32 cellular contexts compared by ENCODE assay signal in genomic region chr3:187166750-187167149, GRCh38. TPM values are rescaled to one million over a fixed set of nuclear protein-coding genes. Genes with fewer than 3 reads are reported as not detected.
DNase-seq lines count a peak whose midpoint lies in the region; ATAC-seq, FAIRE-seq and TF ChIP-seq lines count a peak whose summit lies in the region.
"Had no signal": no experiment of that assay in that cellular context is flagged by ENCODE, and none has a peak within 500 bp of the region (broad histone marks: within the 10 kb centered on the region; RNA-seq: fewer than 3 reads in every experiment).

No MANE protein-coding gene starts in this region.

- 0 out of 2 replicates have a peak, but pooled peaks cover 5% of the 10 kb centered on the region for H4K20me1 ChIP-seq in GM23338 (replicated peaks; ENCODE audit: insufficient read depth)
- peaks cover 0 to 4% of the 10 kb centered on the region in 2 experiments for H4K20me1 ChIP-seq in H1 (replicated peaks in 1 of 2; ENCODE audit: control insufficient read depth in 1 of 2, insufficient read depth in 2 of 2, low read length in 2 of 2)
- H4K20me1 ChIP-seq: BLaER1 had no signal

- no peak overlapping the region for H2BK5ac ChIP-seq in H1 (ENCODE audit: low read depth, low read length)

- H3K4me1 ChIP-seq in GM23338 (ENCODE audit: insufficient read depth) (peaks cover 40% of the 10 kb centered on the region), H1 (replicated peaks in 1 of 4; ENCODE audit: control insufficient read depth in 3 of 4, insufficient read depth in 4 of 4, low read length in 3 of 4) (peaks cover 3 to 13% (median 7%) of the 10 kb centered on the region in 4 experiments; a peak in 6 of 7 replicates), psoas muscle (peaks cover 4% of the 10 kb centered on the region), lower lobe of right lung (no peaks in the 10 kb centered on the region)
- H3K4me1 ChIP-seq: A549, BE2C, BLaER1 had no signal

- peaks cover 3% of the 10 kb centered on the region; the same call in 1 of the 3 replicates for H3K9me3 Mint-ChIP-seq in GM23338
- no peaks in the 10 kb centered on the region for H3K9me3 Mint-ChIP-seq in activated T-helper 17 cell treated with anti-CD3 and anti-CD28 coated beads, Interleukin-2, amount 50 U/mL, for 72 hours
- H3K9me3 Mint-ChIP-seq: CD4-positive, CD25-positive, alpha-beta regulatory T cell; CD8-positive, alpha-beta memory T cell had no signal

- TF ChIP-seq CTCF in GM23338 (conservative IDR thresholded peaks at IDR 0.05; ENCODE audit: low read depth in 2 of 2): no peak
- TF ChIP-seq CTCF in H1 (IDR thresholded peaks at IDR 0.05; ENCODE audit: control extremely low read depth in 1 of 3, insufficient read depth in 1 of 3, low read depth in 1 of 3, low read length in 3 of 3): no peak
- no peak for TF ChIP-seq CTCF in psoas muscle (IDR thresholded peaks at IDR 0.05)
- no peak for TF ChIP-seq CTCF in GM13977 (IDR thresholded peaks at IDR 0.05; ENCODE audit: extremely low read depth, insufficient read depth, missing control alignments)
- no peak for TF ChIP-seq CTCF in lower lobe of right lung (IDR thresholded peaks at IDR 0.05)

- no peak overlapping the region for H3K56ac ChIP-seq in H1 (replicated peaks; ENCODE audit: insufficient read length, low read depth, low read length)

- TF ChIP-seq EP300 in H1 (IDR thresholded peaks at IDR 0.05; ENCODE audit: borderline replicate concordance in 1 of 2, low read depth in 2 of 2, low read length in 2 of 2): no peak

- H3K27me3 ChIP-seq in GM23338 (ENCODE audit: insufficient read depth): no peaks in the 10 kb centered on the region
- no peaks in the 10 kb centered on the region for H3K27me3 ChIP-seq in H1 (replicated peaks in 1 of 4; ENCODE audit: control insufficient read depth in 3 of 4, extremely low read depth in 1 of 4, insufficient read depth in 3 of 4, low read length in 3 of 4)
- H3K27me3 ChIP-seq in psoas muscle (ENCODE audit: insufficient read depth in 3 of 3, low read length in 2 of 3): no peaks in the 10 kb centered on the region
- H3K27me3 ChIP-seq in lower lobe of right lung (ENCODE audit: low read depth): no peaks in the 10 kb centered on the region
- H3K27me3 ChIP-seq: BE2C, BLaER1 had no signal

- H2AFZ ChIP-seq in GM23338 (no peak overlapping the region), H1 (ENCODE audit: low read length) (no peak overlapping the region)

- no peak overlapping the region for H3K14ac ChIP-seq in H1 (ENCODE audit: insufficient read length)

- no peak overlapping the region for H2BK12ac ChIP-seq in H1 (ENCODE audit: low read depth, low read length)

- no peak overlapping the region for H3K23ac ChIP-seq in H1 (ENCODE audit: insufficient read length)

- no peak overlapping the region for H2BK15ac ChIP-seq in H1 (ENCODE audit: low read length)

- no peak overlapping the region for H3K4ac ChIP-seq in H1 (replicated peaks; ENCODE audit: insufficient read length, low read depth, low read length)

- POLR2A ChIA-PET in H1 (lab: Charles Lee; ENCODE audit: partially characterized antibody): interaction anchor here (0.6 to 1.5 kb wide), 5 partner anchors 11 to 488 kb away, joined by 3 to 8 read pairs (median 4); no protein-coding TSS in a partner anchor

- no peak for TF ChIP-seq RAD21 in H1 (IDR thresholded peaks at IDR 0.05 in 1 of 2, conservative IDR thresholded peaks at IDR 0.05 in 1 of 2; ENCODE audit: low read depth in 2 of 2, low read length in 2 of 2)

- no peak overlapping the region for H4K8ac ChIP-seq in H1 (ENCODE audit: extremely low read depth, insufficient read depth, low read length)

- DNase-seq in GM23338 (ENCODE audit: low spot score) (no peak), H1 (ENCODE audit: low read depth in 1 of 2, low spot score in 2 of 2) (no peak), psoas muscle (no peak), GM13977 (ENCODE audit: low spot score) (no peak), lower lobe of right lung (no peak), NCI-H1417 (lab: John Stamatoyannopoulos, UW) (no peak)
- DNase-seq: BE2C; C1 segment of cervical spinal cord; CD4-positive, alpha-beta memory T cell; CD4-positive, CD25-positive, alpha-beta regulatory T cell; CD8-positive, alpha-beta memory T cell; COR-L47; DMS 273 treated with DMSO at 0.1 percent for 48 hours; DMS153; DMS53; DMS79; DND-41; EL; GDM1 had no signal

- peaks cover 10% of the 10 kb centered on the region for H3K79me2 ChIP-seq in GM23338 (replicated peaks; ENCODE audit: insufficient read depth)
- peaks cover 0 to 2% of the 10 kb centered on the region in 2 experiments; a peak in 1 of 4 replicates for H3K79me2 ChIP-seq in H1 (ENCODE audit: control insufficient read depth in 1 of 2, insufficient read depth in 2 of 2, low read length in 2 of 2)

- H3K4me3 Mint-ChIP-seq in GM23338: no peak overlapping the region
- H3K4me3 Mint-ChIP-seq in activated T-helper 17 cell treated with anti-CD3 and anti-CD28 coated beads, Interleukin-2, amount 50 U/mL, for 72 hours: no peak overlapping the region
- H3K4me3 Mint-ChIP-seq: CD14-positive monocyte; CD4-positive, alpha-beta memory T cell; CD4-positive, CD25-positive, alpha-beta regulatory T cell had no signal

- no peak for TF ChIP-seq POLR2A in H1 (IDR thresholded peaks at IDR 0.05; ENCODE audit: control extremely low read depth in 1 of 2, low read depth in 2 of 2, low read length in 2 of 2)

- no peaks in the 10 kb centered on the region for H3K23me2 ChIP-seq in H1 (ENCODE audit: low read depth, low read length)

- H3K4me2 ChIP-seq in GM23338 (no peak overlapping the region; the same call in 1 of the 2 replicates), H1 (ENCODE audit: insufficient read depth in 1 of 2, low read depth in 2 of 2, low read length in 2 of 2) (no peak overlapping the region; a peak in 1 of 4 replicates)
- H3K4me2 ChIP-seq: A549, BLaER1 had no signal

- FAIRE-seq in H1 (lab: Jason Lieb, UNC): no peak
- FAIRE-seq: A549, GM12878, GM12892, GM19239 had no signal

- H3K27ac ChIP-seq in GM23338 (ENCODE audit: low read depth) (peak overlapping the region; percentile 52), H1 (ENCODE audit: low read depth, low read length) (no peak overlapping the region), psoas muscle (peak overlapping the region; percentile 28), lower lobe of right lung (no peak overlapping the region)
- H3K27ac ChIP-seq: 22Rv1, A549, BLaER1 had no signal

- peaks cover 10% of the 10 kb centered on the region; the same call in 2 of the 3 replicates for H3K36me3 Mint-ChIP-seq in GM23338 (ENCODE audit: low read depth)
- H3K36me3 Mint-ChIP-seq in activated T-helper 17 cell treated with anti-CD3 and anti-CD28 coated beads, Interleukin-2, amount 50 U/mL, for 72 hours (ENCODE audit: low read depth): no peaks in the 10 kb centered on the region
- H3K36me3 Mint-ChIP-seq: CD14-positive monocyte; CD4-positive, alpha-beta memory T cell; CD4-positive, CD25-positive, alpha-beta regulatory T cell; CD8-positive, alpha-beta memory T cell had no signal

- H2AK5ac ChIP-seq in H1 (ENCODE audit: low read depth, low read length): no peak overlapping the region

- no peak overlapping the region for H2BK20ac ChIP-seq in H1 (ENCODE audit: low read length)

- peaks cover 26% of the 10 kb centered on the region for H3K4me1 Mint-ChIP-seq in GM23338
- H3K4me1 Mint-ChIP-seq in activated T-helper 17 cell treated with anti-CD3 and anti-CD28 coated beads, Interleukin-2, amount 50 U/mL, for 72 hours: peaks cover 5% of the 10 kb centered on the region

- in situ Hi-C loops in GM13977 (cut with MboI; ENCODE audit: low pct_unique_long_range_greater_than_20kb, low sequenced_read_pairs, unreplicated experiment): loop anchor here (10.0 kb wide), 2 partner anchors 52 to 322 kb away; partner anchors contain the start of gene ADIPOQ

- intact Hi-C loops in psoas muscle (cut with DNase I) (loop anchor here (2.0 to 10.0 kb wide), 5 partner anchors 54 to 554 kb away; partner anchors contain the start of genes AHSG (in 2 of the 2) and ST6GAL1 (in 2 of the 2)), lower lobe of right lung (cut with DNase I) (no loop called here)

- peaks cover 18% of the 10 kb centered on the region for H3F3A ChIP-seq in GM23338 (replicated peaks; ENCODE audit: low read depth)

- H3K9me3 ChIP-seq in H1 (ENCODE audit: insufficient read depth in 2 of 2, low read depth in 1 of 2, low read length in 1 of 2): no peaks in the 10 kb centered on the region
- no peaks in the 10 kb centered on the region for H3K9me3 ChIP-seq in psoas muscle
- H3K9me3 ChIP-seq in lower lobe of right lung: no peaks in the 10 kb centered on the region
- H3K9me3 ChIP-seq: A549, BE2C, BLaER1 had no signal

- no peaks in the 10 kb centered on the region; the same call in 1 of the 2 replicates for H3K79me1 ChIP-seq in H1 (ENCODE audit: low read depth, low read length)

- ATAC-seq in GM23338: no peak
- no peak for ATAC-seq in activated T-helper 17 cell treated with anti-CD3 and anti-CD28 coated beads, Interleukin-2, amount 50 U/mL, for 72 hours (replicated peaks)
- no peak for ATAC-seq in psoas muscle
- no peak for ATAC-seq in lower lobe of right lung
- no peak for ATAC-seq in GM19397 (IDR thresholded peaks at IDR 0.05; ENCODE audit: unreplicated experiment)
- ATAC-seq: A549, GM12878 had no signal

- WGBS in H1 (ENCODE audit: extremely low coverage in 1 of 2, insufficient coverage in 1 of 2, insufficient read length in 1 of 2, insufficient replicate concordance in 2 of 2, low coverage in 1 of 2, low lambda C conversion rate in 2 of 2, missing lambda C conversion rate in 1 of 2), 2 experiments: 89% methylated on average over 8 of the region's 8 CpGs; no CpG with 5 or more reads in 1 of the 2 experiments
- WGBS in psoas muscle, 3 donors: 80 to 88% (median 83%) methylated on average over 8 of the region's 8 CpGs

- H3K9me2 ChIP-seq in GM23338 (ENCODE audit: insufficient read depth): no peaks in the 10 kb centered on the region

- H3K27ac Mint-ChIP-seq in GM23338: no peak overlapping the region
- peak overlapping the region; percentile 10 for H3K27ac Mint-ChIP-seq in activated T-helper 17 cell treated with anti-CD3 and anti-CD28 coated beads, Interleukin-2, amount 50 U/mL, for 72 hours
- H3K27ac Mint-ChIP-seq: CD14-positive monocyte; CD8-positive, alpha-beta memory T cell had no signal

- H3K18ac ChIP-seq in H1 (ENCODE audit: extremely low read depth, low read length): no peak overlapping the region

- H4K5ac ChIP-seq in H1 (ENCODE audit: insufficient read length, low read depth, low read length): no peak overlapping the region

- no peak overlapping the region for H2BK120ac ChIP-seq in H1 (replicated peaks; ENCODE audit: low read depth, low read length)

- H4K91ac ChIP-seq in H1 (replicated peaks; ENCODE audit: insufficient read length, low read length): no peak overlapping the region

- peaks cover 5% of the 10 kb centered on the region for H3K36me3 ChIP-seq in GM23338 (ENCODE audit: insufficient read depth)
- peaks cover 0 to 17% (median 3%) of the 10 kb centered on the region in 4 experiments; a peak in 2 of 8 replicates for H3K36me3 ChIP-seq in H1 (ENCODE audit: control insufficient read depth in 2 of 4, insufficient read depth in 4 of 4, low read length in 3 of 4)
- H3K36me3 ChIP-seq in psoas muscle (ENCODE audit: insufficient read depth in 1 of 2, low read depth in 1 of 2): no peaks in the 10 kb centered on the region
- H3K36me3 ChIP-seq in lower lobe of right lung: no peaks in the 10 kb centered on the region
- H3K36me3 ChIP-seq: BE2C, BLaER1 had no signal

- CTCF ChIA-PET in H1 (lab: Charles Lee; ENCODE audit: partially characterized antibody): interaction anchor here (0.6 to 2.4 kb wide), 5 partner anchors 8 to 513 kb away, joined by 3 to 5 read pairs (median 3); partner anchors contain the start of gene RPL39L

- no peak overlapping the region for H3K9ac ChIP-seq in H1 (replicated peaks in 1 of 4; ENCODE audit: extremely low read depth in 1 of 4, low read depth in 3 of 4, low read length in 3 of 4)
- H3K9ac ChIP-seq: BLaER1 had no signal

- peaks cover 2% of the 10 kb centered on the region for H3K27me3 Mint-ChIP-seq in GM23338 (ENCODE audit: insufficient read depth, low read depth, poor library complexity)
- H3K27me3 Mint-ChIP-seq in activated T-helper 17 cell treated with anti-CD3 and anti-CD28 coated beads, Interleukin-2, amount 50 U/mL, for 72 hours: peaks cover 2% of the 10 kb centered on the region

- H3K4me3 ChIP-seq in GM23338: no peak overlapping the region
- H3K4me3 ChIP-seq in H1 (ENCODE audit: extremely low read depth in 1 of 4, insufficient read depth in 2 of 4, low read depth in 3 of 4, low read length in 4 of 4): no peak overlapping the region
- H3K4me3 ChIP-seq in psoas muscle: no peak overlapping the region
- H3K4me3 ChIP-seq in lower lobe of right lung: no peak overlapping the region
- H3K4me3 ChIP-seq: A549, BLaER1, GM12878 had no signal

RNA-seq across cellular contexts. Expression of gene RPL39L, which starts 27.5 kb away (rescaled TPM):
- 70.6 and 73.8 TPM in 2 replicates for total RNA-seq in GM23338 (2014; rRNA removed; shearing (Covaris generic))
- polyA plus RNA-seq in GM23338 (2016; fragmentation: Nextera tagmentation; extraction: Ambion mirVana) (149 and 155 TPM in 2 replicates), H1 (2011; rRNA removed) (36.8 and 51.8 TPM in 2 replicates), psoas muscle (1 to 10 TPM in 1 of 3 donors, under 1 TPM in 2; 0.68 to 1.8 (median 0.79) TPM)
- 10 to 100 TPM; 18.1 to 26.8 TPM for total RNA-seq in activated T-helper 17 cell treated with anti-CD3 and anti-CD28 coated beads, Interleukin-2, amount 50 U/mL, for 72 hours
- total RNA-seq in H1 (2021; fragmentation: NEBNext Ultra II Directional; extraction: Animal tissue kit (Norgen Biotek cat#: 25700)): 67.7 and 77.0 TPM in 2 replicates
- polyA plus RNA-seq in H1 (2011; cell fraction: cytosol; rRNA removed): 59.5 TPM
- 43.3 TPM for polyA plus RNA-seq in H1 (2011; cell fraction: nucleus; rRNA removed)
- 96.0 to 139 TPM (median 107 TPM) in 4 replicates for polyA plus RNA-seq in H1 (2012, experiment 1 of 2)
- polyA plus RNA-seq in H1 (2012, experiment 2 of 2): 131 TPM
- polyA plus RNA-seq in H1 (2013, experiment 1 of 2): 96.7 TPM
- polyA plus RNA-seq in H1 (2013, experiment 2 of 2): 93.2 TPM
- 28.6 and 30.4 TPM in 2 replicates for polyA minus RNA-seq in H1 (2011; rRNA and poly(A)+ RNA removed)
- 68.5 TPM for polyA minus RNA-seq in H1 (2011; cell fraction: cytosol; rRNA and poly(A)+ RNA removed)
- 96.7 TPM for polyA minus RNA-seq in H1 (2011; cell fraction: nucleus; rRNA and poly(A)+ RNA removed)
- total RNA-seq in psoas muscle (1 to 10 TPM in 1 of 4 donors, under 1 TPM in 2, not detected in 1; 0.32 to 1.2 (median 0.59) TPM), lower lobe of right lung (4.8 TPM)

RNA-seq across cellular contexts. Expression of gene RTP1, which starts 30.5 kb away (rescaled TPM):
- 4.4 and 5.9 TPM in 2 replicates for total RNA-seq in GM23338 (2014; rRNA removed; shearing (Covaris generic))
- polyA plus RNA-seq in GM23338 (2016; fragmentation: Nextera tagmentation; extraction: Ambion mirVana) (5.4 and 6.3 TPM in 2 replicates), H1 (2011; rRNA removed) (2.1 and 2.9 TPM in 2 replicates), psoas muscle (not detected)
- total RNA-seq in activated T-helper 17 cell treated with anti-CD3 and anti-CD28 coated beads, Interleukin-2, amount 50 U/mL, for 72 hours: not detected
- total RNA-seq in H1 (2021; fragmentation: NEBNext Ultra II Directional; extraction: Animal tissue kit (Norgen Biotek cat#: 25700)): 3.0 and 3.2 TPM in 2 replicates
- 2.6 TPM for polyA plus RNA-seq in H1 (2011; cell fraction: cytosol; rRNA removed)
- polyA plus RNA-seq in H1 (2011; cell fraction: nucleus; rRNA removed): 1.6 TPM
- 2.3 to 4.1 TPM (median 3.1 TPM) in 4 replicates for polyA plus RNA-seq in H1 (2012, experiment 1 of 2)
- polyA plus RNA-seq in H1 (2012, experiment 2 of 2): 1.4 TPM
- 2.9 TPM for polyA plus RNA-seq in H1 (2013, experiment 1 of 2)
- 2.8 TPM for polyA plus RNA-seq in H1 (2013, experiment 2 of 2)
- polyA minus RNA-seq in H1 (2011; rRNA and poly(A)+ RNA removed): 1.8 and 2.0 TPM in 2 replicates
- polyA minus RNA-seq in H1 (2011; cell fraction: cytosol; rRNA and poly(A)+ RNA removed): 2.9 TPM
- polyA minus RNA-seq in H1 (2011; cell fraction: nucleus; rRNA and poly(A)+ RNA removed): 2.0 TPM
- total RNA-seq in psoas muscle (not detected), lower lobe of right lung (not detected)
- total RNA-seq: A172; CD4-positive, alpha-beta memory T cell; CD4-positive, CD25-positive, alpha-beta regulatory T cell; CD8-positive, alpha-beta memory T cell; Daoy; G401; GM12878 had no signal
- polyA plus RNA-seq: A549; AG04450; CD14-positive monocyte; CD4-positive, alpha-beta memory T cell; CD4-positive, CD25-positive, alpha-beta regulatory T cell; CD8-positive, alpha-beta memory T cell; GM12878 had no signal

Comparison
In these comparisons a context has a peak if more than half of its experiments do, and no peak if none do; other contexts are left out.
1. H3K27ac ChIP-seq: peak in GM23338 (single experiment) and psoas muscle (single experiment); none in H1 (single experiment) and lower lobe of right lung (single experiment).